Comparison of ENCODE assay signal across 8 cellular contexts in genomic region chr12:122336015-122336946, GRCh38.
DNase-seq lines count a peak whose midpoint lies in the region; ATAC-seq and TF ChIP-seq lines count a peak whose summit lies in the region.

No MANE protein-coding gene starts in this region.

- H3K4me1 Mint-ChIP-seq in H9: no peaks in the 10 kb centered on the region
- H3K4me1 Mint-ChIP-seq in activated naive CD8-positive, alpha-beta T cell treated with anti-CD3 and anti-CD28 coated beads for 36 hours: peaks cover 13% of the 10 kb centered on the region
- H3K4me1 Mint-ChIP-seq in stimulated activated effector memory CD8-positive, alpha-beta T cell treated with anti-CD3 and anti-CD28 coated beads, Interleukin-12 subunit alpha, Interleukin-12 subunit beta, amount 100 ng/mL, for 72 hours: peaks cover 11% of the 10 kb centered on the region

- H2BK15ac ChIP-seq in H9 (ENCODE audit: low read depth, low read length): no peak overlapping the region

- WGBS in H9 (ENCODE audit: extremely low coverage, insufficient read length, low lambda C conversion rate): no CpG with 5 or more reads among the region's 8 CpGs

- H3K27ac Mint-ChIP-seq in H9: peak overlapping the region in 1 of 3 experiments; percentile 22; a peak in 1 of 7 replicates
- peak overlapping the region; percentile 85 for H3K27ac Mint-ChIP-seq in activated naive CD8-positive, alpha-beta T cell treated with anti-CD3 and anti-CD28 coated beads for 36 hours
- peak overlapping the region; percentile 87 for H3K27ac Mint-ChIP-seq in stimulated activated effector memory CD8-positive, alpha-beta T cell treated with anti-CD3 and anti-CD28 coated beads, Interleukin-12 subunit alpha, Interleukin-12 subunit beta, amount 100 ng/mL, for 72 hours

- H3K27ac ChIP-seq in H9 (ENCODE audit: insufficient read length, low read depth, low read length): no peak overlapping the region

- no peak overlapping the region for H2AK5ac ChIP-seq in H9 (ENCODE audit: insufficient read length, low read length)

- H3K27me3 Mint-ChIP-seq in H9 (ENCODE audit: low read depth): no peaks in the 10 kb centered on the region
- H3K27me3 Mint-ChIP-seq in activated naive CD8-positive, alpha-beta T cell treated with anti-CD3 and anti-CD28 coated beads for 36 hours: no peaks in the 10 kb centered on the region

- no peak overlapping the region for H4K91ac ChIP-seq in H9 (ENCODE audit: insufficient read length, low read depth, low read length)

- peak; percentile 90 for TF ChIP-seq CTCF in H9 (conservative IDR thresholded peaks at IDR 0.05)
- peak; percentile 80 for TF ChIP-seq CTCF in kidney epithelial cell (IDR thresholded peaks at IDR 0.05; ENCODE audit: insufficient read depth, low read length, poor library complexity, severe bottlenecking)

- no peak overlapping the region for H3K14ac ChIP-seq in H9 (ENCODE audit: insufficient read depth, low read length)

- H4K5ac ChIP-seq in H9 (ENCODE audit: insufficient read length, low read depth, low read length): no peak overlapping the region

- no peaks in the 10 kb centered on the region for H3K23me2 ChIP-seq in H9 (ENCODE audit: insufficient read length, low read depth, low read length, poor library complexity, severe bottlenecking)

- H3K9ac ChIP-seq in H9 (ENCODE audit: extremely low read depth, insufficient read length, low read length): no peak overlapping the region

- no peak overlapping the region for H2BK12ac ChIP-seq in H9 (ENCODE audit: insufficient read length, low read depth, low read length)

- H3K56ac ChIP-seq in H9 (ENCODE audit: insufficient read length, low read depth, low read length): no peak overlapping the region

- no peaks in the 10 kb centered on the region for H4K20me1 ChIP-seq in H9 (ENCODE audit: control insufficient read depth, insufficient read depth, insufficient read length)

- no peak overlapping the region for H3K18ac ChIP-seq in H9 (ENCODE audit: insufficient read length, low read depth, low read length)

- H3K23ac ChIP-seq in H9 (ENCODE audit: insufficient read length, low read depth, low read length): no peak overlapping the region

- H3K4ac ChIP-seq in H9 (ENCODE audit: low read depth, low read length): no peak overlapping the region

- no peaks in the 10 kb centered on the region for H3K79me1 ChIP-seq in H9 (ENCODE audit: insufficient read depth, low read depth, low read length, poor library complexity, severe bottlenecking)

- no peaks in the 10 kb centered on the region for H3K79me2 ChIP-seq in H9 (ENCODE audit: insufficient read depth, low read length)

- no peaks in the 10 kb centered on the region for H3K9me3 ChIP-seq in H9 (ENCODE audit: control insufficient read depth, low read depth, low read length)

- no peak overlapping the region for H3K4me2 ChIP-seq in H9 (ENCODE audit: insufficient read depth, insufficient read length, low read length)

- DNase-seq in AML-193 (lab: John Stamatoyannopoulos, UW) (peak; percentile 42 to 47), H9 (no peak), SHP77 treated with DMSO at 0.1 percent for 48 hours (lab: John Stamatoyannopoulos, UW) (peak; percentile 6), kidney epithelial cell (ENCODE audit: low read depth) (no peak), sciatic nerve (ENCODE audit: low spot score) (no peak)
- DNase-seq in activated naive CD8-positive, alpha-beta T cell treated with anti-CD3 and anti-CD28 coated beads for 36 hours: peak; percentile 60
- peak in 1 of 2 donors; percentile 12 for DNase-seq in stimulated activated effector memory CD8-positive, alpha-beta T cell treated with anti-CD3 and anti-CD28 coated beads, Interleukin-12 subunit alpha, Interleukin-12 subunit beta, amount 100 ng/mL, for 72 hours (ENCODE audit: low spot score in 2 of 2)

- no peak overlapping the region for H4K8ac ChIP-seq in H9 (replicated peaks; ENCODE audit: insufficient read length, low read depth, low read length)

- H3K9me3 Mint-ChIP-seq in H9: no peaks in the 10 kb centered on the region
- H3K9me3 Mint-ChIP-seq in activated naive CD8-positive, alpha-beta T cell treated with anti-CD3 and anti-CD28 coated beads for 36 hours: no peaks in the 10 kb centered on the region
- no peaks in the 10 kb centered on the region for H3K9me3 Mint-ChIP-seq in stimulated activated effector memory CD8-positive, alpha-beta T cell treated with anti-CD3 and anti-CD28 coated beads, Interleukin-12 subunit alpha, Interleukin-12 subunit beta, amount 100 ng/mL, for 72 hours

- no peak overlapping the region for H2AFZ ChIP-seq in H9 (ENCODE audit: low read length)

- H3K36me3 ChIP-seq in kidney epithelial cell (ENCODE audit: control insufficient read depth, insufficient read depth, low read length): peaks cover 1% of the 10 kb centered on the region

- no peak overlapping the region for H3K4me3 Mint-ChIP-seq in H9
- H3K4me3 Mint-ChIP-seq in activated naive CD8-positive, alpha-beta T cell treated with anti-CD3 and anti-CD28 coated beads for 36 hours: no peak overlapping the region
- H3K4me3 Mint-ChIP-seq in stimulated activated effector memory CD8-positive, alpha-beta T cell treated with anti-CD3 and anti-CD28 coated beads, Interleukin-12 subunit alpha, Interleukin-12 subunit beta, amount 100 ng/mL, for 72 hours: no peak overlapping the region

- no peak overlapping the region for H3T11ph ChIP-seq in H9 (ENCODE audit: low read length)

- intact Hi-C loops in sciatic nerve (cut with DNase I): no loop called here

- H2BK120ac ChIP-seq in H9 (ENCODE audit: low read depth, low read length, poor library complexity, severe bottlenecking): no peak overlapping the region

- ATAC-seq in stimulated activated effector memory CD8-positive, alpha-beta T cell treated with anti-CD3 and anti-CD28 coated beads, Interleukin-12 subunit alpha, Interleukin-12 subunit beta, amount 100 ng/mL, for 72 hours: peak; percentile 45
- ATAC-seq in sciatic nerve (no peak), GM18858 (IDR thresholded peaks at IDR 0.05; ENCODE audit: unreplicated experiment) (no peak)

- H2BK20ac ChIP-seq in H9 (ENCODE audit: low read depth, low read length, poor library complexity, severe bottlenecking): no peak overlapping the region

- no peak overlapping the region for H2BK5ac ChIP-seq in H9 (ENCODE audit: insufficient read length, low read length)

- no peaks in the 10 kb centered on the region for H3K4me1 ChIP-seq in H9 (ENCODE audit: insufficient read depth, low read length)

- no peak overlapping the region for H3K4me3 ChIP-seq in kidney epithelial cell (ENCODE audit: low read depth, low read length)

- peaks cover 0 to 5% (median 4%) of the 10 kb centered on the region in 3 experiments; a peak in 2 of 7 replicates for H3K36me3 Mint-ChIP-seq in H9 (ENCODE audit: insufficient read depth in 1 of 3, low read depth in 3 of 3)
- H3K36me3 Mint-ChIP-seq in activated naive CD8-positive, alpha-beta T cell treated with anti-CD3 and anti-CD28 coated beads for 36 hours: peaks cover 9% of the 10 kb centered on the region
- peaks cover 88% of the 10 kb centered on the region for H3K36me3 Mint-ChIP-seq in stimulated activated effector memory CD8-positive, alpha-beta T cell treated with anti-CD3 and anti-CD28 coated beads, Interleukin-12 subunit alpha, Interleukin-12 subunit beta, amount 100 ng/mL, for 72 hours

- H3K27me3 ChIP-seq in H9 (ENCODE audit: insufficient read depth, low read length): no peaks in the 10 kb centered on the region
- no peaks in the 10 kb centered on the region for H3K27me3 ChIP-seq in kidney epithelial cell (ENCODE audit: control insufficient read depth, insufficient read depth, low read length)

Comparison
In these comparisons a context has a peak if more than half of its experiments do, and no peak if none do; other contexts are left out.
1. DNase-seq: peak in AML-193 (2 of 2), SHP77 treated with DMSO at 0.1 percent for 48 hours (single experiment) and activated naive CD8-positive, alpha-beta T cell treated with anti-CD3 and anti-CD28 coated beads for 36 hours (single experiment); none in H9 (single experiment), kidney epithelial cell (single experiment) and sciatic nerve (single experiment).